In genomic region chr3:50484681-50485263, GRCh38 we compare ENCODE assay signal across 18 cellular contexts. TPM values are rescaled to one million over a fixed set of nuclear protein-coding genes. Genes with fewer than 3 reads are reported as not detected.
A peak's percentile ranks its signal among the peaks of the same experiment; 100 is the strongest.
DNase-seq lines count a peak whose midpoint lies in the region; ATAC-seq, FAIRE-seq and TF ChIP-seq lines count a peak whose summit lies in the region.
"Had no signal": no experiment of that assay in that cellular context is flagged by ENCODE, and none has a peak within 500 bp of the region (broad histone marks: within the 10 kb centered on the region; RNA-seq: fewer than 3 reads in every experiment).

No MANE protein-coding gene starts in this region.

- H3K4me1 Mint-ChIP-seq in WTC11, result peaks cover 50% of the 10 kb centered on the region

- H3K9me3 Mint-ChIP-seq in WTC11, result no peaks in the 10 kb centered on the region

- no peak overlapping the region for H3K27ac ChIP-seq in small intestine (ENCODE audit: low read depth in 1 of 2, low read length in 1 of 2)
- H3K27ac ChIP-seq: 22Rv1, Peyer's patch had no signal

- no peak for FAIRE-seq in small intestine (lab: Jason Lieb, UNC)
- FAIRE-seq: GM12878, GM18507, K562 had no signal

- no peaks in the 10 kb centered on the region for H3K36me3 Mint-ChIP-seq in WTC11

- no peaks in the 10 kb centered on the region for H3K27me3 Mint-ChIP-seq in WTC11 (ENCODE audit: low read depth)

- WGBS in small intestine, 3 donors, result 47 to 65% (median 62%) methylated on average over 9 of the region's 9 CpGs

- H3K4me3 Mint-ChIP-seq in WTC11, result no peak overlapping the region

- POLR2A ChIA-PET in WTC11 (lab: Charles Lee), result interaction anchor here (0.6 kb wide), 1 partner anchor 335 kb away, joined by 3 read pairs; no protein-coding TSS in a partner anchor

- no peaks in the 10 kb centered on the region for H3K9me3 ChIP-seq in small intestine (ENCODE audit: control insufficient read depth, low read depth)
- H3K9me3 ChIP-seq: Peyer's patch had no signal

- intact Hi-C loops in left colon (cut with DNase I, micrococcal nuclease), result no loop called here

- H3K36me3 ChIP-seq in small intestine (ENCODE audit: control insufficient read depth in 2 of 2, insufficient read depth in 2 of 2, low read length in 2 of 2), result no peaks in the 10 kb centered on the region
- H3K36me3 ChIP-seq: Peyer's patch had no signal

- ATAC-seq in WTC11 (no peak), left colon (peak; percentile 90), HG02678 (IDR thresholded peaks at IDR 0.05; ENCODE audit: unreplicated experiment) (no peak), HG02973 (IDR thresholded peaks at IDR 0.05; ENCODE audit: unreplicated experiment) (no peak), HG03378 (IDR thresholded peaks at IDR 0.05; ENCODE audit: unreplicated experiment) (no peak)
- ATAC-seq: GM12878, HCT116, K562 had no signal

- no peaks in the 10 kb centered on the region for H3K27me3 ChIP-seq in small intestine (ENCODE audit: control insufficient read depth in 2 of 2, insufficient read depth in 2 of 2, low read length in 2 of 2)
- H3K27me3 ChIP-seq: Peyer's patch had no signal

- peak overlapping the region; percentile 59; the same call in 1 of the 2 replicates for H3K27ac Mint-ChIP-seq in WTC11

- H3K4me3 ChIP-seq in small intestine (ENCODE audit: low read depth in 1 of 2, low read length in 2 of 2), result no peak overlapping the region
- H3K4me3 ChIP-seq: GM12878, K562, Peyer's patch had no signal

- CTCF ChIA-PET in WTC11 (lab: Charles Lee), result no interaction called here

- no peak for TF ChIP-seq CTCF in WTC11 (IDR thresholded peaks at IDR 0.05)

- DNase-seq in DMS 273 (lab: John Stamatoyannopoulos, UW; ENCODE audit: unreplicated experiment), result peak; percentile 80
- no peak for DNase-seq in DMS 273 treated with DMSO at 0.1 percent for 48 hours (lab: John Stamatoyannopoulos, UW)
- DNase-seq in WTC11 (ENCODE audit: low spot score), result no peak
- DNase-seq in left colon, result peak in 1 of 2 donors; percentile 34
- DNase-seq in small intestine, result peak; percentile 26
- DNase-seq: NCI-H1048, NCI-H187, NCI-H82, Peyer's patch, SHP77 had no signal

- no peaks in the 10 kb centered on the region for H3K4me1 ChIP-seq in small intestine (ENCODE audit: control insufficient read depth in 2 of 2, insufficient read depth in 1 of 2, low read depth in 1 of 2, low read length in 1 of 2)
- H3K4me1 ChIP-seq: Peyer's patch had no signal

TF ChIP-seq in WTC11, 78 proteins besides CTCF, POLR2A, EP300 and RAD21:
- TF ChIP-seq ELF4 (CRISPR knock-in tag; IDR thresholded peaks at IDR 0.05; ENCODE audit: low read depth), result no peak
- no peak for TF ChIP-seq ZNF232 (CRISPR knock-in tag; IDR thresholded peaks at IDR 0.05)
- TF ChIP-seq ZNF416 (CRISPR knock-in tag; IDR thresholded peaks at IDR 0.05), result no peak
- no peak for TF ChIP-seq GTF2I (CRISPR knock-in tag; conservative IDR thresholded peaks at IDR 0.05)
- no peak for TF ChIP-seq EMX1 (CRISPR knock-in tag; IDR thresholded peaks at IDR 0.05)
- TF ChIP-seq JAZF1 (CRISPR knock-in tag; IDR thresholded peaks at IDR 0.05), result no peak
- no peak for TF ChIP-seq MXD4 (CRISPR knock-in tag; IDR thresholded peaks at IDR 0.05; ENCODE audit: borderline replicate concordance)
- TF ChIP-seq FOXJ3 (CRISPR knock-in tag; IDR thresholded peaks at IDR 0.05; ENCODE audit: borderline replicate concordance), result no peak
- TF ChIP-seq NFYB (CRISPR knock-in tag; conservative IDR thresholded peaks at IDR 0.05; ENCODE audit: low read depth), result no peak
- no peak for TF ChIP-seq MLX (CRISPR knock-in tag; IDR thresholded peaks at IDR 0.05)
- no peak for TF ChIP-seq TCF7 (CRISPR knock-in tag; IDR thresholded peaks at IDR 0.05; ENCODE audit: low read depth)
- no peak for TF ChIP-seq GABPB1 (CRISPR knock-in tag; IDR thresholded peaks at IDR 0.05)
- no peak for TF ChIP-seq ZNF281 (CRISPR knock-in tag; IDR thresholded peaks at IDR 0.05)
- TF ChIP-seq TEAD4 (CRISPR knock-in tag; IDR thresholded peaks at IDR 0.05), result no peak
- TF ChIP-seq ETV6 (CRISPR knock-in tag; IDR thresholded peaks at IDR 0.05), result no peak
- TF ChIP-seq OVOL2 (CRISPR knock-in tag; IDR thresholded peaks at IDR 0.05; ENCODE audit: borderline replicate concordance), result no peak
- no peak for TF ChIP-seq NFE2L1 (CRISPR knock-in tag; IDR thresholded peaks at IDR 0.05)
- TF ChIP-seq ZNF512 (CRISPR knock-in tag; IDR thresholded peaks at IDR 0.05; ENCODE audit: borderline replicate concordance), result no peak

RNA-seq across cellular contexts. Expression of gene CACNA2D2, which starts 18.7 kb away (rescaled TPM):
- total RNA-seq in WTC11 (2021) (22.0 to 23.4 TPM (median 22.3 TPM) in 3 replicates), left colon (1 to 10 TPM; 1.9 to 3.2 TPM)
- polyA plus RNA-seq in small intestine, result under 1 TPM; 0.22 to 0.97 (median 0.81) TPM

Comparison
In these comparisons a context has a peak if more than half of its experiments do, and no peak if none do; other contexts are left out.
1. DNase-seq: peak in DMS 273 (single experiment) and small intestine (single experiment); none in DMS 273 treated with DMSO at 0.1 percent for 48 hours (single experiment) and WTC11 (single experiment).